Comparison of ENCODE assay signal across 26 cellular contexts in genomic region chr5:96476654-96477053, GRCh38. TPM values are rescaled to one million over a fixed set of nuclear protein-coding genes. Genes with fewer than 3 reads are reported as not detected.
DNase-seq lines count a peak whose midpoint lies in the region; ATAC-seq, FAIRE-seq and TF ChIP-seq lines count a peak whose summit lies in the region.
"Had no signal": no experiment of that assay in that cellular context is flagged by ENCODE, and none has a peak within 500 bp of the region (broad histone marks: within the 10 kb centered on the region; RNA-seq: fewer than 3 reads in every experiment).

No MANE protein-coding gene starts in this region.

- TF ChIP-seq POLR2A in A549 (IDR thresholded peaks at IDR 0.05; ENCODE audit: low read length), result no peak
- TF ChIP-seq POLR2A in H54 (IDR thresholded peaks at IDR 0.05; ENCODE audit: low read depth, low read length), result no peak

- no peak for TF ChIP-seq EP300 in A549 (IDR thresholded peaks at IDR 0.05)

- H3K4me2 ChIP-seq in A549, result no peak overlapping the region

- no peaks in the 10 kb centered on the region for H3K9me3 ChIP-seq in A549
- H3K9me3 ChIP-seq: body of pancreas, lower lobe of right lung, mucosa of descending colon, transverse colon had no signal

- peak; percentile 59 for FAIRE-seq in A549 (lab: Jason Lieb, UNC)
- peak; percentile 65 for FAIRE-seq in H54 (lab: Jason Lieb, UNC)
- FAIRE-seq: GM12891, keratinocyte had no signal

- no peaks in the 10 kb centered on the region for H3K4me1 ChIP-seq in A549
- H3K4me1 ChIP-seq: lower lobe of right lung, transverse colon had no signal

- CTCF ChIA-PET in A549 (lab: Yijun Ruan, JAX), result interaction anchor here (1.9 kb wide), 1 partner anchor 29 kb away, joined by 5 read pairs; no protein-coding TSS in a partner anchor

- H3K4me3 ChIP-seq in A549 (no peak overlapping the region), brain microvascular endothelial cell (ENCODE audit: low read depth, low read length) (no peak overlapping the region), foreskin fibroblast (ENCODE audit: low read depth in 1 of 2, low read length in 2 of 2) (no peak overlapping the region)
- H3K4me3 ChIP-seq: body of pancreas, lower lobe of right lung, mucosa of descending colon, transverse colon had no signal

- intact Hi-C loops in left colon (cut with DNase I, micrococcal nuclease), result no loop called here

- no peaks in the 10 kb centered on the region for H3K36me3 ChIP-seq in brain microvascular endothelial cell (replicated peaks)
- H3K36me3 ChIP-seq: lower lobe of right lung, transverse colon had no signal

- H3K27ac ChIP-seq in A549, result no peak overlapping the region
- H3K27ac ChIP-seq in brain microvascular endothelial cell, result peak overlapping the region; percentile 15
- H3K27ac ChIP-seq: body of pancreas, lower lobe of right lung, transverse colon had no signal

- TF ChIP-seq RAD21 in A549 (conservative IDR thresholded peaks at IDR 0.05 in 1 of 2, IDR thresholded peaks at IDR 0.05 in 1 of 2), result no peak

- DNase-seq in A549 (ENCODE audit: low read depth in 1 of 2, low spot score in 1 of 2) (no peak), H54 (ENCODE audit: insufficient read length, low spot score) (no peak), brain microvascular endothelial cell (peak; percentile 54), foreskin fibroblast (peak; percentile 48 to 62), left colon (no peak), mucosa of gallbladder (ENCODE audit: low spot score) (no peak)
- DNase-seq in activated effector memory CD4-positive, alpha-beta T cell treated with Interleukin-2 at 50 U/mL for 16 hours, result no peak
- DNase-seq: 8988T; activated CD4-positive, alpha-beta memory T cell treated with anti-CD3 and anti-CD28 coated beads, Interleukin-2, amount 10 ng/mL, durations not matched to agents 7 days and 5 days; activated CD4-positive, CD25-positive, alpha-beta regulatory T cell treated with anti-CD3 and anti-CD28 coated beads, Interleukin-2, amount 50 U/mL, for 72 hours; body of pancreas; effector CD8-positive, alpha-beta T cell; H9; lower lobe of right lung; mucosa of descending colon; NCI-H1105; NCI-H2081 treated with DMSO at 0.1 percent for 48 hours; SIG-M5; stimulated activated CD8-positive, alpha-beta memory T cell treated with anti-CD3 and anti-CD28 coated beads, Interleukin-4, amount 100 ng/mL, for 48 hours; T-cell; transverse colon had no signal

- TF ChIP-seq CTCF in A549 (IDR thresholded peaks at IDR 0.05), result no peak
- no peak for TF ChIP-seq CTCF in brain microvascular endothelial cell (IDR thresholded peaks at IDR 0.05; ENCODE audit: low read depth, low read length, missing control alignments)
- no peak for TF ChIP-seq CTCF in foreskin fibroblast (IDR thresholded peaks at IDR 0.05; ENCODE audit: low read depth, low read length)

- no peak for ATAC-seq in A549
- no peak for ATAC-seq in GM19328 (IDR thresholded peaks at IDR 0.05; ENCODE audit: unreplicated experiment)
- no peak for ATAC-seq in left colon
- ATAC-seq: body of pancreas, lower lobe of right lung, mucosa of descending colon, Panc1, T-cell had no signal

- H3K27me3 ChIP-seq in brain microvascular endothelial cell (replicated peaks), result no peaks in the 10 kb centered on the region
- H3K27me3 ChIP-seq: body of pancreas, transverse colon had no signal

- in situ Hi-C loops in brain microvascular endothelial cell (cut with HindIII; ENCODE audit: low pct_ligation_motif_present, low sequenced_read_pairs), result no loop called here

- 72% methylated on average over 3 of the region's 3 CpGs for WGBS in A549 (ENCODE audit: missing lambda C conversion rate)

- POLR2A ChIA-PET in A549 (lab: Yijun Ruan, JAX), result no interaction called here

TF ChIP-seq in A549, 52 proteins besides CTCF, POLR2A, EP300 and RAD21:
- TF ChIP-seq MAFK (IDR thresholded peaks at IDR 0.05; ENCODE audit: partially characterized antibody) (no peak), RNF2 (IDR thresholded peaks at IDR 0.05; ENCODE audit: borderline replicate concordance, low read depth) (no peak), RARB (CRISPR knock-in tag; IDR thresholded peaks at IDR 0.05) (no peak), SREBF2 (IDR thresholded peaks at IDR 0.05) (no peak), BHLHE40 (IDR thresholded peaks at IDR 0.05; ENCODE audit: low read depth, low read length) (no peak), HDAC2 (IDR thresholded peaks at IDR 0.05) (no peak), BCL3 (IDR thresholded peaks at IDR 0.05) (no peak), CHD4 (IDR thresholded peaks at IDR 0.05; ENCODE audit: borderline replicate concordance) (no peak), NPAS2 (CRISPR knock-in tag; IDR thresholded peaks at IDR 0.05; ENCODE audit: borderline replicate concordance) (no peak), ELK1 (IDR thresholded peaks at IDR 0.05; ENCODE audit: low read depth, low read length) (no peak), PBX3 (IDR thresholded peaks at IDR 0.05) (no peak), CBX8 (IDR thresholded peaks at IDR 0.05) (no peak), JUNB (IDR thresholded peaks at IDR 0.05) (no peak), KDM1A (IDR thresholded peaks at IDR 0.05; ENCODE audit: low read depth) (no peak), EHMT2 (IDR thresholded peaks at IDR 0.05; ENCODE audit: low read depth) (no peak), HES2 (IDR thresholded peaks at IDR 0.05) (no peak), ZFP36 (IDR thresholded peaks at IDR 0.05; ENCODE audit: borderline replicate concordance, partially characterized antibody) (no peak)

RNA-seq across cellular contexts. Expression of gene PCSK1, which starts 43.6 kb away (rescaled TPM):
- polyA plus RNA-seq in A549 (2011; rRNA removed) (0.13 and 0.17 TPM in 2 replicates), A549 (2017; fragmentation: RNase III; extraction: RNeasy Plus Mini Kit Qiagen cat#74134 plus additional on column Dnase treatment) (0.14 to 0.18 TPM (median 0.16 TPM) in 3 replicates)
- 0.01 and 0.04 TPM in 2 replicates for polyA plus RNA-seq in A549 (2012; cell fraction: cytosol; rRNA removed)
- polyA plus RNA-seq in A549 (2012; cell fraction: nucleus; rRNA removed), result 0.01 TPM in 2 replicates
- 0.17 and 0.19 TPM in 2 replicates for polyA minus RNA-seq in A549 (2011; rRNA and poly(A)+ RNA removed)
- total RNA-seq in left colon (1 to 10 TPM; 2.2 to 4.1 TPM), mucosa of gallbladder (not detected)
- total RNA-seq: activated CD4-positive, alpha-beta memory T cell treated with anti-CD3 and anti-CD28 coated beads, Interleukin-2, amount 10 ng/mL, durations not matched to agents 7 days and 5 days; activated T-helper 2 cell treated with anti-CD3 and anti-CD28 coated beads, Interferon-gamma antibody, Interleukin-2, Interleukin-4, amounts not matched to agents 10 μg/mL and 5 μg/mL and 100 μg/mL, durations not matched to agents 14 hours and 24 hours and 36 hours; T-cell had no signal

Comparison
In these comparisons a context has a peak if more than half of its experiments do, and no peak if none do; other contexts are left out.
1. DNase-seq: peak in brain microvascular endothelial cell (single experiment) and foreskin fibroblast (2 of 2); none in A549 (0 of 2), H54 (single experiment), left colon (0 of 2), activated effector memory CD4-positive, alpha-beta T cell treated with Interleukin-2 at 50 U/mL for 16 hours (single experiment) and mucosa of gallbladder (single experiment).